In genomic region chr6:42452171-42453026, GRCh38 we compare ENCODE assay signal across 8 cellular contexts. TPM values are rescaled to one million over a fixed set of nuclear protein-coding genes. Genes with fewer than 3 reads are reported as not detected.
DNase-seq lines count a peak whose midpoint lies in the region; ATAC-seq and TF ChIP-seq lines count a peak whose summit lies in the region.

No MANE protein-coding gene starts in this region.

- no peaks in the 10 kb centered on the region for H3K36me3 Mint-ChIP-seq in nephron progenitor cell (ENCODE audit: low read depth)

- peaks cover 77% of the 10 kb centered on the region for H3K27me3 Mint-ChIP-seq in nephron progenitor cell (ENCODE audit: low read depth, poor library complexity)

- H3K9me3 ChIP-seq in HUES64 (ENCODE audit: insufficient read depth, low read depth, low read length): no peaks in the 10 kb centered on the region
- no peaks in the 10 kb centered on the region for H3K9me3 ChIP-seq in Panc1 (ENCODE audit: control insufficient read depth, insufficient read depth, low read depth, low read length)

- TSS peak; percentile 89 for BruUV-seq in Panc1 (replicated peaks; lab: Mats Ljungman, UMichigan)

- H3K27ac Mint-ChIP-seq in nephron progenitor cell: peak overlapping the region; percentile 86

- H3K27me3 ChIP-seq in HUES64 (ENCODE audit: insufficient read depth, low read length) (no peaks in the 10 kb centered on the region), Panc1 (ENCODE audit: control insufficient read depth, insufficient read depth, low read length) (no peaks in the 10 kb centered on the region)

- H3K27ac ChIP-seq in HUES64 (ENCODE audit: low read depth, low read length) (peak overlapping the region; percentile 99), Panc1 (ENCODE audit: low read length) (peak overlapping the region; percentile 99), urinary bladder (ENCODE audit: low read depth) (peak overlapping the region; percentile 80)

- in situ Hi-C loops in Panc1 (cut with HindIII; ENCODE audit: low pct_unique_long_range_greater_than_20kb, low sequenced_read_pairs): no loop called here

- H3K36me3 ChIP-seq in HUES64 (ENCODE audit: insufficient read depth, low read length): no peaks in the 10 kb centered on the region
- H3K36me3 ChIP-seq in Panc1 (ENCODE audit: control insufficient read depth, insufficient read depth, low read length): no peaks in the 10 kb centered on the region; the same call in 1 of the 2 replicates
- H3K36me3 ChIP-seq in urinary bladder (ENCODE audit: insufficient read depth): no peaks in the 10 kb centered on the region

- WGBS in HUES64: under 1% methylated on average over 75 of the region's 78 CpGs
- WGBS in urinary bladder: under 1% methylated on average over 77 of the region's 78 CpGs

- H3K4me1 ChIP-seq in HUES64 (ENCODE audit: insufficient read depth, low read length): peaks cover 34% of the 10 kb centered on the region
- peaks cover 45% of the 10 kb centered on the region for H3K4me1 ChIP-seq in Panc1 (ENCODE audit: control insufficient read depth, insufficient read depth, low read length)
- no peaks in the 10 kb centered on the region for H3K4me1 ChIP-seq in urinary bladder (ENCODE audit: insufficient read depth)

- TF ChIP-seq CTCF in Panc1 (IDR thresholded peaks at IDR 0.05) (no peak), nephron progenitor cell (IDR thresholded peaks at IDR 0.05) (no peak)

- CTCF ChIA-PET in Panc1 (lab: Charles Lee): interaction anchor here (0.6 to 2.0 kb wide), 6 partner anchors 12 to 341 kb away, joined by 3 to 10 read pairs (median 4); no protein-coding TSS in a partner anchor

- peaks cover 39% of the 10 kb centered on the region for H3K4me1 Mint-ChIP-seq in nephron progenitor cell

- peak; percentile 44 for ATAC-seq in GM19395 (IDR thresholded peaks at IDR 0.05; ENCODE audit: unreplicated experiment)
- ATAC-seq in Panc1: peak; percentile 54

- DNase-seq in CD1c-positive myeloid dendritic cell (ENCODE audit: extremely low spot score) (peak; percentile 72), Panc1 (ENCODE audit: low read depth, low spot score) (no peak), fibroblast of the conjunctiva (ENCODE audit: low read depth) (peak; percentile 55), nephron progenitor cell (peak; percentile 80)
- peak; percentile 81 for DNase-seq in activated effector memory CD4-positive, alpha-beta T cell treated with anti-CD3 and anti-CD28 coated beads, Interleukin-2, amount 50 U/mL, for 16 hours

- POLR2A ChIA-PET in Panc1 (lab: Charles Lee): interaction anchor here (0.6 to 0.7 kb wide), 7 partner anchors 10 to 623 kb away, joined by 3 to 8 read pairs (median 3); no protein-coding TSS in a partner anchor

- intact Hi-C loops in Panc1 (cut with micrococcal nuclease; ENCODE audit: unreplicated experiment): loop anchor here (5.0 to 10.0 kb wide), 2 partner anchors 80 to 138 kb away; no protein-coding TSS in a partner anchor

- H3K4me3 ChIP-seq in HUES64 (ENCODE audit: low read length) (peak overlapping the region; percentile 92), Panc1 (ENCODE audit: low read depth in 2 of 2, low read length in 2 of 2) (peak overlapping the region; percentile 81 to 90), urinary bladder (ENCODE audit: low read depth, low read length) (peak overlapping the region; percentile 66)

- H3K9ac ChIP-seq in HUES64 (ENCODE audit: low read depth, low read length): peak overlapping the region; percentile 92

- peak overlapping the region; percentile 98 for H3K4me3 Mint-ChIP-seq in nephron progenitor cell

- no peaks in the 10 kb centered on the region for H3K9me3 Mint-ChIP-seq in nephron progenitor cell

RNA-seq across cellular contexts. Expression of gene TRERF1, which starts 0.7 kb away (rescaled TPM):
- polyA plus RNA-seq in HUES64 (2013, experiment 1 of 2): 11.4 TPM
- polyA plus RNA-seq in HUES64 (2013, experiment 2 of 2): 11.8 TPM
- 30.6 TPM for total RNA-seq in Panc1 (2021; ENCODE audit: unreplicated experiment)
- 25.6 TPM for polyA plus RNA-seq in Panc1 (2012; ENCODE audit: insufficient read length)
- total RNA-seq in urinary bladder: 12.1 TPM
- polyA plus RNA-seq in urinary bladder: 7.9 TPM
